8 cellular contexts compared by ENCODE assay signal in the genomic region with DNA sequence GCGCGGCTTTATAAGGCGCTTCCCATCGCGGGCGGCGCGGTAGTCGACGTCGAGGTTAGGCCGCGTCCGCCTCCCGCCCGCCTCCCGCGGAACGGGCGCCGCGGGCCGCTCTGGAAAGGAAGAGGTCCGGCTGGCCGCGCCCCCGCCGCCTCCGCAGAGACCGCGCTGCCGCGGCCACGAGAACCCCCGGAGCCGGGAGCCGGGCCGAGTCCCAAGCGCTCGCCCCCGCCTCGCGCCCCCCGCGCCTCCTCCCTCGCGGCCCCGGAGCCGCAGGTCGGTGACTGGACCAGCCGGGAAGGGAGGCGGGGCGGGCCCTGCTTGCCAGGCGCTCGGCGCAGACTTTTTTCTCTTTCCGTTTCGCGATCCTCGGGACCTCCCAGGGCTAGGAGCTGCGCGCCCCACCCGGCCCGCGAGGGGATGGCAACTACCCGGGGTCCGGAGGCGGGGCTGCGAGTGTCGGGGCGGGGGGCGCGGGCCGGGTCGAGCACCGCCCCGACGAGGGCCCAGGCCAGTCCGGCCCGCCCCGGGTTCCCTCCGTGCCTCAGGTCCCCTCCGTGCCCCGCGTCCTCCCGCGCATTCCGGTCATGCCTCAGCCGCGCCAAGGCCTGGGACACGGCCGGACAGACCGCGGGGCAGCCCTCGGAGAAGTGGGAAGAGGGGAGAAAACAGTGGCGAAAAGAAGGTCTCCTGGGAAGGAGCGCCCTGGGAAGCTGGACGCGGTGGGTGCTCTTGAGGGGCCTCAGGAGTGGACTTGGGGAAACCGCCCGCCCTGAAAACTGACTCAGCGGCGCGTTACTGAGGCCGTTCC. TPM values are rescaled to one million over a fixed set of nuclear protein-coding genes. Genes with fewer than 3 reads are reported as not detected.
DNase-seq lines count a peak whose midpoint lies in the region; TF ChIP-seq lines count a peak whose summit lies in the region.

No MANE protein-coding gene starts in this region.

- H3K9ac ChIP-seq in colonic mucosa (ENCODE audit: low read depth in 2 of 2, low read length in 2 of 2): peak overlapping the region; percentile 49 to 86

- H3K4me3 ChIP-seq in GM08714 (ENCODE audit: low read length) (peak overlapping the region; percentile 56; the same call in 1 of the 2 replicates), H7 (ENCODE audit: insufficient read depth, low read depth, low read length) (peak overlapping the region; percentile 53), NB4 (ENCODE audit: low read depth, low read length) (no peak overlapping the region), colonic mucosa (peak overlapping the region; percentile 64)

- TF ChIP-seq POLR2A in NB4 (IDR thresholded peaks at IDR 0.05; ENCODE audit: extremely low read depth, insufficient read length): no peak

- TF ChIP-seq CTCF in NB4 (IDR thresholded peaks at IDR 0.05; ENCODE audit: low read depth, low read length) (no peak), colonic mucosa (IDR thresholded peaks at IDR 0.05) (no peak)

- DNase-seq in H7 (peak; percentile 94), NB4 (ENCODE audit: low read depth) (peak; percentile 70), colonic mucosa (peak; percentile 78), NCI-H1436 (lab: John Stamatoyannopoulos, UW) (no peak)
- DNase-seq in activated CD4-positive, alpha-beta T cell treated with anti-CD3 and anti-CD28 coated beads for 48 hours: peak; percentile 76
- DNase-seq in stimulated activated CD4-positive, alpha-beta T cell treated with anti-CD3 and anti-CD28 coated beads, Interleukin-1b, Interleukin-23, amount 100 ng/mL, for 1 hour (ENCODE audit: low read depth in 2 of 2): peak; percentile 21 to 47

- H3K36me3 ChIP-seq in H7 (replicated peaks; ENCODE audit: control insufficient read depth, insufficient read depth, low read length): no peaks in the 10 kb centered on the region
- no peaks in the 10 kb centered on the region for H3K36me3 ChIP-seq in colonic mucosa

- H3K9me3 ChIP-seq in colonic mucosa: no peaks in the 10 kb centered on the region

- intact Hi-C loops in colonic mucosa (cut with DNase I): no loop called here

- H3K27me3 ChIP-seq in H7 (ENCODE audit: control insufficient read depth, insufficient read depth, low read length) (peaks cover 50% of the 10 kb centered on the region), colonic mucosa (peaks cover 9% of the 10 kb centered on the region), layer of hippocampus (ENCODE audit: control insufficient read depth, insufficient read depth, low read length) (no peaks in the 10 kb centered on the region)

- H3K4me1 ChIP-seq in colonic mucosa: peaks cover 8% of the 10 kb centered on the region

- peak overlapping the region; percentile 90 for H3K27ac ChIP-seq in colonic mucosa
- peak overlapping the region; percentile 87 for H3K27ac ChIP-seq in layer of hippocampus (ENCODE audit: low read depth, low read length)

RNA-seq across cellular contexts. Expression of gene PXDC1, which starts 0.4 kb away (rescaled TPM):
- total RNA-seq in H7 (2014; rRNA removed; shearing (Covaris generic)): 1.4 and 4.1 TPM in 2 replicates
- 1 to 10 TPM; 1.7 to 8.8 TPM for total RNA-seq in colonic mucosa
